In genomic region chr3:149003653-149004305, GRCh38 we compare ENCODE assay signal across 9 cellular contexts. TPM values are rescaled to one million over a fixed set of nuclear protein-coding genes. Genes with fewer than 3 reads are reported as not detected.
A peak's percentile ranks its signal among the peaks of the same experiment; 100 is the strongest.
DNase-seq lines count a peak whose midpoint lies in the region; FAIRE-seq and TF ChIP-seq lines count a peak whose summit lies in the region.
"Had no signal": no experiment of that assay in that cellular context is flagged by ENCODE, and none has a peak within 500 bp of the region (broad histone marks: within the 10 kb centered on the region; RNA-seq: fewer than 3 reads in every experiment).

No MANE protein-coding gene starts in this region.

- H3K36me3 ChIP-seq in mesendoderm (ENCODE audit: control insufficient read depth, insufficient read depth, low read length) (no peaks in the 10 kb centered on the region), esophagus muscularis mucosa (peaks cover 0 to 52% (median 26%) of the 10 kb centered on the region in 4 donors)

- H3K27ac ChIP-seq in mesendoderm (ENCODE audit: low read depth, low read length) (no peak overlapping the region), esophagus muscularis mucosa (replicated peaks in 1 of 4) (peak overlapping the region in 1 of 4 donors; percentile 15)

- no peak overlapping the region for H2BK5ac ChIP-seq in mesendoderm (ENCODE audit: low read length)

- H3K27me3 ChIP-seq in mesendoderm (ENCODE audit: insufficient read depth, low read length, poor library complexity) (no peaks in the 10 kb centered on the region), esophagus muscularis mucosa (no peaks in the 10 kb centered on the region)

- H3K79me1 ChIP-seq in mesendoderm (ENCODE audit: low read length) = no peaks in the 10 kb centered on the region

- H2BK15ac ChIP-seq in mesendoderm (replicated peaks; ENCODE audit: low read depth) = no peak overlapping the region

- peak; percentile 85 for FAIRE-seq in H54 (lab: Jason Lieb, UNC)

- no peak overlapping the region for H4K8ac ChIP-seq in mesendoderm (ENCODE audit: low read depth, low read length)

- H4K5ac ChIP-seq in mesendoderm (ENCODE audit: low read length) = no peak overlapping the region

- no peak for TF ChIP-seq EP300 in esophagus muscularis mucosa (IDR thresholded peaks at IDR 0.05)

- no peak overlapping the region for H2AK5ac ChIP-seq in mesendoderm (ENCODE audit: low read length)

- no peak overlapping the region for H3K4ac ChIP-seq in mesendoderm (ENCODE audit: low read depth, low read length)

- TF ChIP-seq POLR2A in H54 (IDR thresholded peaks at IDR 0.05; ENCODE audit: low read depth, low read length) = no peak
- TF ChIP-seq POLR2A in esophagus muscularis mucosa (IDR thresholded peaks at IDR 0.05; ENCODE audit: low read depth) = no peak

- WGBS in mesendoderm (ENCODE audit: extremely low coverage, insufficient coverage, low lambda C conversion rate) = no CpG with 5 or more reads among the region's 6 CpGs
- WGBS in esophagus muscularis mucosa = 89% methylated on average over 6 of the region's 6 CpGs

- no peak overlapping the region for H3K4me2 ChIP-seq in mesendoderm (ENCODE audit: low read length)

- H3K9me3 ChIP-seq in esophagus muscularis mucosa = no peaks in the 10 kb centered on the region

- H3K79me2 ChIP-seq in mesendoderm (ENCODE audit: control insufficient read depth, insufficient read depth, low read length) = no peaks in the 10 kb centered on the region

- no peak overlapping the region for H3K9ac ChIP-seq in mesendoderm (ENCODE audit: low read length)

- H2BK120ac ChIP-seq in mesendoderm (ENCODE audit: low read depth, low read length) = no peak overlapping the region

- TF ChIP-seq CTCF in esophagus muscularis mucosa (IDR thresholded peaks at IDR 0.05) = no peak

- H3K4me3 ChIP-seq in mesendoderm (ENCODE audit: low read length) = no peak overlapping the region
- H3K4me3 ChIP-seq in esophagus muscularis mucosa = no peak overlapping the region

- DNase-seq in NCI-H510A treated with DMSO at 0.1 percent for 48 hours (lab: John Stamatoyannopoulos, UW) (peak; percentile 44), NCI-H510A (lab: John Stamatoyannopoulos, UW) (no peak), H54 (ENCODE audit: insufficient read length, low spot score) (no peak), NCI-H146 treated with DMSO at 0.1 percent for 48 hours (lab: John Stamatoyannopoulos, UW; ENCODE audit: unreplicated experiment) (peak; percentile 84), mesendoderm (peak; percentile 70), ureter (ENCODE audit: low spot score) (no peak), amygdala (lab: John Stamatoyannopoulos, UW) (no peak), esophagus muscularis mucosa (ENCODE audit: extremely low spot score) (no peak)
- DNase-seq: KBM-7 had no signal

- intact Hi-C loops in esophagus muscularis mucosa (cut with DNase I) = no loop called here

- peak overlapping the region; percentile 61 for H3K56ac ChIP-seq in mesendoderm (ENCODE audit: low read length)

- no peak overlapping the region for H3K18ac ChIP-seq in mesendoderm (ENCODE audit: low read length)

- no peak overlapping the region for H3K23ac ChIP-seq in mesendoderm (ENCODE audit: low read length)

- H3K4me1 ChIP-seq in mesendoderm (ENCODE audit: control insufficient read depth, low read depth, low read length) (peaks cover 6% of the 10 kb centered on the region), esophagus muscularis mucosa (peaks cover 15 to 45% (median 36%) of the 10 kb centered on the region in 4 donors)

RNA-seq across cellular contexts. Expression of gene GYG1, which starts 12.4 kb away (rescaled TPM):
- polyA plus RNA-seq in mesendoderm (2013, experiment 1 of 2) = 18.7 TPM
- polyA plus RNA-seq in mesendoderm (2013, experiment 2 of 2) = 19.1 TPM
- total RNA-seq in ureter = 54.5 TPM
- total RNA-seq in esophagus muscularis mucosa = 100 to 1,000 TPM; 101 to 177 (median 141) TPM

Comparison
In these comparisons a context has a peak if more than half of its experiments do, and no peak if none do; other contexts are left out.
1. DNase-seq: peak in NCI-H510A treated with DMSO at 0.1 percent for 48 hours (single experiment), NCI-H146 treated with DMSO at 0.1 percent for 48 hours (single experiment) and mesendoderm (single experiment); none in NCI-H510A (single experiment), H54 (single experiment), ureter (single experiment), amygdala (0 of 56) and esophagus muscularis mucosa (single experiment).